ENCODE assay signal across 38 cellular contexts in genomic region chr1:169534653-169535052, GRCh38. TPM values are rescaled to one million over a fixed set of nuclear protein-coding genes. Genes with fewer than 3 reads are reported as not detected.
"Had no signal": no experiment of that assay in that cellular context is flagged by ENCODE, and none has a peak within 500 bp of the region (broad histone marks: within the 10 kb centered on the region; RNA-seq: fewer than 3 reads in every experiment).

No MANE protein-coding gene starts in this region.

- H3K4me3 ChIP-seq: MG63 had no signal

- H3K36me3 ChIP-seq: MG63 had no signal

- H3K9ac ChIP-seq: KMS-11 had no signal

- H3K4me2 ChIP-seq: KMS-11 had no signal

- H3K27ac ChIP-seq: KMS-11 had no signal

- H3K9me3 ChIP-seq: MG63 had no signal

- DNase-seq: Karpas-422, Kasumi-1, MG63, MM.1S, NCI-H1048, NCI-H1092, NCI-H1092 treated with DMSO at 0.1 percent for 48 hours, NCI-H1105, NCI-H1105 treated with DMSO at 0.1 percent for 48 hours, NCI-H1417, NCI-H1417 treated with DMSO at 0.1 percent for 48 hours, NCI-H1436, NCI-H1436 treated with DMSO at 0.1 percent for 48 hours, NCI-H146, NCI-H1694, NCI-H1694 treated with DMSO at 0.1 percent for 48 hours, NCI-H187, NCI-H187 treated with DMSO at 0.1 percent for 48 hours, NCI-H1930, NCI-H2029, NCI-H2029 treated with DMSO at 0.1 percent for 48 hours, NCI-H2081, NCI-H2081 treated with DMSO at 0.1 percent for 48 hours, NCI-H2107, NCI-H2171, NCI-H2171 treated with DMSO at 0.1 percent for 48 hours, NCI-H2227 treated with DMSO at 0.1 percent for 48 hours, NCI-H226, NCI-H345, NCI-H446, NCI-H446 treated with DMSO at 0.1 percent for 48 hours, NCI-H510A, NCI-H510A treated with DMSO at 0.1 percent for 48 hours, NCI-H524 had no signal

RNA-seq across cellular contexts. Expression of gene F5, which starts 51.6 kb away (rescaled TPM):
- total RNA-seq: LHCN-M2, M059J, NCI-H460 had no signal
